ENCODE assay signal across 17 cellular contexts in the genomic region with DNA sequence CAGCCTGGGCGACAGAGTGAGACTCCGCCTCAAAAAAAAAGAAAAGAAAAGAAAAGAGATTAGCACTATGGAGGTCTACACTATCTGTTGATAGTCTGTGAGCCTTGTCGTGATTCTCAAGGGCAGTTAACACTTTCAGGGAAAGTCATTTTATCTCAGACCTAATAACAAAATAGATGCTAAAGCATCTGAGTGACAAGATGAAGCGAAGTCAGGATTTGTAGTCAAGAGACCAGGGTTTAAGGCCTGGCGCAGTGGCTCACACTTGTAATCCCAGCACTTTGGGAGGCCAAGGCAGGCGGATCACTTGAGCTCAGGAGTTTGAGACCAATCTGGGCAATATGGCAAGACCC. TPM values are rescaled to one million over a fixed set of nuclear protein-coding genes. Genes with fewer than 3 reads are reported as not detected.
A peak's percentile ranks its signal among the peaks of the same experiment; 100 is the strongest.
DNase-seq lines count a peak whose midpoint lies in the region; ATAC-seq, FAIRE-seq and TF ChIP-seq lines count a peak whose summit lies in the region.
"Had no signal": no experiment of that assay in that cellular context is flagged by ENCODE, and none has a peak within 500 bp of the region (broad histone marks: within the 10 kb centered on the region; RNA-seq: fewer than 3 reads in every experiment).

No MANE protein-coding gene starts in this region.

- intact Hi-C loops in activated CD4-positive, alpha-beta T cell treated with anti-CD3 and anti-CD28 coated beads, Interleukin-2, amount 10 ng/mL, durations not matched to agents 24 days and 14 days (cut with micrococcal nuclease): no loop called here

- no peak overlapping the region for H2BK20ac ChIP-seq in H1 (ENCODE audit: low read length)

- H3K79me1 ChIP-seq in H1 (ENCODE audit: low read depth, low read length) (no peaks in the 10 kb centered on the region), trophoblast cell (ENCODE audit: low read length) (peaks cover 4% of the 10 kb centered on the region)

- no peak overlapping the region for H3K23ac ChIP-seq in H1 (ENCODE audit: insufficient read length)
- no peak overlapping the region for H3K23ac ChIP-seq in trophoblast cell (ENCODE audit: low read length)

- no peaks in the 10 kb centered on the region for H3K79me2 ChIP-seq in H1 (ENCODE audit: control insufficient read depth in 1 of 2, insufficient read depth in 2 of 2, low read length in 2 of 2)
- no peaks in the 10 kb centered on the region for H3K79me2 ChIP-seq in trophoblast cell (ENCODE audit: control insufficient read depth, insufficient read depth, low read length, poor library complexity)

- no peak for TF ChIP-seq EP300 in A549 (IDR thresholded peaks at IDR 0.05)
- no peak for TF ChIP-seq EP300 in H1 (IDR thresholded peaks at IDR 0.05; ENCODE audit: borderline replicate concordance in 1 of 2, low read depth in 2 of 2, low read length in 2 of 2)

- TF ChIP-seq RAD21 in A549 (conservative IDR thresholded peaks at IDR 0.05 in 1 of 2, IDR thresholded peaks at IDR 0.05 in 1 of 2) (no peak), H1 (IDR thresholded peaks at IDR 0.05 in 1 of 2, conservative IDR thresholded peaks at IDR 0.05 in 1 of 2; ENCODE audit: low read depth in 2 of 2, low read length in 2 of 2) (no peak)

- POLR2A ChIA-PET in A549 (lab: Yijun Ruan, JAX): no interaction called here
- POLR2A ChIA-PET in H1 (lab: Charles Lee; ENCODE audit: partially characterized antibody): interaction anchor here (4.0 to 37.0 kb wide), 2 partner anchors 10 to 17 kb away, joined by 20 to 582 read pairs; a partner anchor contains a TSS

- peak overlapping the region in 1 of 2 experiments; percentile 32; a peak in 3 of 6 replicates for H3K27ac ChIP-seq in A549
- no peak overlapping the region for H3K27ac ChIP-seq in H1 (ENCODE audit: low read depth, low read length)
- H3K27ac ChIP-seq in trophoblast cell (ENCODE audit: low read depth, low read length): peak overlapping the region; percentile 60

- no peak overlapping the region for H2AK5ac ChIP-seq in H1 (ENCODE audit: low read depth, low read length)
- no peak overlapping the region for H2AK5ac ChIP-seq in trophoblast cell (ENCODE audit: low read length)

- H3K14ac ChIP-seq in H1 (ENCODE audit: insufficient read length) (no peak overlapping the region), trophoblast cell (ENCODE audit: low read length) (no peak overlapping the region)

- no peak overlapping the region for H4K12ac ChIP-seq in trophoblast cell (ENCODE audit: low read depth, low read length)

- H3K23me2 ChIP-seq in H1 (ENCODE audit: low read depth, low read length): no peaks in the 10 kb centered on the region; the same call in 1 of the 2 replicates

- H2BK12ac ChIP-seq in H1 (ENCODE audit: low read depth, low read length): no peak overlapping the region
- H2BK12ac ChIP-seq in trophoblast cell (ENCODE audit: low read length): no peak overlapping the region

- no peak overlapping the region for H2AFZ ChIP-seq in H1 (ENCODE audit: low read length)
- no peak overlapping the region for H2AFZ ChIP-seq in trophoblast cell (ENCODE audit: insufficient read depth, low read length, poor library complexity)

- TF ChIP-seq POLR2A in A549 (IDR thresholded peaks at IDR 0.05; ENCODE audit: low read length): no peak
- peak; percentile 8; the same call in 1 of the 2 replicates for TF ChIP-seq POLR2A in GM12892 (IDR thresholded peaks at IDR 0.05; ENCODE audit: low read depth, low read length)
- no peak for TF ChIP-seq POLR2A in H1 (IDR thresholded peaks at IDR 0.05; ENCODE audit: control extremely low read depth in 1 of 2, low read depth in 2 of 2, low read length in 2 of 2)

- H4K8ac ChIP-seq in H1 (ENCODE audit: extremely low read depth, insufficient read depth, low read length): no peak overlapping the region
- H4K8ac ChIP-seq in trophoblast cell (ENCODE audit: low read depth, low read length): no peak overlapping the region

- no peaks in the 10 kb centered on the region for H3K27me3 Mint-ChIP-seq in activated CD4-positive, alpha-beta T cell treated with anti-CD3 and anti-CD28 coated beads, Interleukin-2, amount 10 ng/mL, durations not matched to agents 24 days and 14 days

- WGBS in A549 (ENCODE audit: missing lambda C conversion rate): 92% methylated on average over 6 of the region's 6 CpGs
- WGBS in H1 (ENCODE audit: extremely low coverage in 1 of 2, insufficient coverage in 1 of 2, insufficient read length in 1 of 2, insufficient replicate concordance in 2 of 2, low coverage in 1 of 2, low lambda C conversion rate in 2 of 2, missing lambda C conversion rate in 1 of 2), 2 experiments: 88% methylated on average over 6 of the region's 6 CpGs; no CpG with 5 or more reads in 1 of the 2 experiments
- WGBS in trophoblast cell (ENCODE audit: extremely low coverage, insufficient coverage, insufficient read length): no CpG with 5 or more reads among the region's 6 CpGs

- no peak for TF ChIP-seq CTCF in A549 (IDR thresholded peaks at IDR 0.05)
- TF ChIP-seq CTCF in H1 (IDR thresholded peaks at IDR 0.05; ENCODE audit: control extremely low read depth in 1 of 3, insufficient read depth in 1 of 3, low read depth in 1 of 3, low read length in 3 of 3): no peak

- no peak overlapping the region for H2BK15ac ChIP-seq in H1 (ENCODE audit: low read length)

- H3K18ac ChIP-seq in H1 (ENCODE audit: extremely low read depth, low read length): no peak overlapping the region
- H3K18ac ChIP-seq in trophoblast cell (ENCODE audit: low read length): no peak overlapping the region

- DNase-seq in A549 (ENCODE audit: low read depth in 1 of 2, low spot score in 1 of 2) (no peak), GM12892 (ENCODE audit: insufficient read length) (no peak), H1 (ENCODE audit: low read depth in 1 of 2, low spot score in 2 of 2) (no peak), trophoblast cell (no peak), NCI-H82 treated with DMSO at 0.1 percent for 48 hours (lab: John Stamatoyannopoulos, UW; ENCODE audit: unreplicated experiment) (no peak)
- no peak for DNase-seq in stimulated activated CD4-positive, alpha-beta T cell treated with anti-CD3 and anti-CD28 coated beads, Interleukin-2, amount 100 ng/mL, for 24 hours
- no peak for DNase-seq in activated CD4-positive, alpha-beta T cell treated with anti-CD3 and anti-CD28 coated beads, Interleukin-2, amount 10 ng/mL, durations not matched to agents 24 days and 14 days
- DNase-seq: activated CD4-positive, alpha-beta T cell treated with anti-CD3 and anti-CD28 coated beads for 1 hour; AML-193; gastrocnemius medialis; MM.1S; NCI-H187 treated with DMSO at 0.1 percent for 48 hours; nephron progenitor cell; SHP77; T-helper 9 cell had no signal

- H3K36me3 ChIP-seq in H1 (ENCODE audit: control insufficient read depth in 2 of 4, insufficient read depth in 4 of 4, low read length in 3 of 4) (peaks cover 22 to 87% (median 68%) of the 10 kb centered on the region in 4 experiments), trophoblast cell (ENCODE audit: control insufficient read depth in 1 of 2, insufficient read depth in 2 of 2, low read length in 2 of 2) (peaks cover 57 to 81% of the 10 kb centered on the region in 2 experiments)

- CTCF ChIA-PET in A549 (lab: Yijun Ruan, JAX): interaction anchor here (0.6 to 2.6 kb wide), 3 partner anchors 10 to 285 kb away, joined by 3 to 12 read pairs (median 4); a partner anchor contains a TSS
- CTCF ChIA-PET in H1 (lab: Charles Lee; ENCODE audit: partially characterized antibody): interaction anchor here (1.0 to 2.5 kb wide), 3 partner anchors 9 to 81 kb away, joined by 3 to 6 read pairs (median 4); no protein-coding TSS in a partner anchor

- no peaks in the 10 kb centered on the region for H3K9me3 Mint-ChIP-seq in activated CD4-positive, alpha-beta T cell treated with anti-CD3 and anti-CD28 coated beads, Interleukin-2, amount 10 ng/mL, durations not matched to agents 24 days and 14 days
- H3K9me3 Mint-ChIP-seq: nephron progenitor cell had no signal

- H4K91ac ChIP-seq in H1 (replicated peaks; ENCODE audit: insufficient read length, low read length) (no peak overlapping the region), trophoblast cell (ENCODE audit: low read depth, low read length) (no peak overlapping the region)

- peaks cover 0 to 2% of the 10 kb centered on the region in 2 experiments for H4K20me1 ChIP-seq in H1 (replicated peaks in 1 of 2; ENCODE audit: control insufficient read depth in 1 of 2, insufficient read depth in 2 of 2, low read length in 2 of 2)

- H3K27ac Mint-ChIP-seq in activated CD4-positive, alpha-beta T cell treated with anti-CD3 and anti-CD28 coated beads, Interleukin-2, amount 10 ng/mL, durations not matched to agents 24 days and 14 days: no peak overlapping the region
- H3K27ac Mint-ChIP-seq: nephron progenitor cell had no signal

- H3K9ac ChIP-seq in H1 (replicated peaks in 1 of 4; ENCODE audit: extremely low read depth in 1 of 4, low read depth in 3 of 4, low read length in 3 of 4) (no peak overlapping the region), trophoblast cell (ENCODE audit: low read length) (no peak overlapping the region)

- H2BK120ac ChIP-seq in H1 (replicated peaks; ENCODE audit: low read depth, low read length): no peak overlapping the region
- no peak overlapping the region for H2BK120ac ChIP-seq in trophoblast cell (ENCODE audit: insufficient read depth, low read length, poor library complexity)

- H3K4ac ChIP-seq in H1 (replicated peaks; ENCODE audit: insufficient read length, low read depth, low read length) (no peak overlapping the region), trophoblast cell (ENCODE audit: low read depth, low read length) (no peak overlapping the region)

- FAIRE-seq in A549 (lab: Jason Lieb, UNC): no peak
- FAIRE-seq in GM12892 (lab: Jason Lieb, UNC): no peak
- FAIRE-seq in H1 (lab: Jason Lieb, UNC): no peak
- FAIRE-seq: endometrium had no signal

- H3K27me3 ChIP-seq in H1 (replicated peaks in 1 of 4; ENCODE audit: control insufficient read depth in 3 of 4, extremely low read depth in 1 of 4, insufficient read depth in 3 of 4, low read length in 3 of 4): no peaks in the 10 kb centered on the region
- no peaks in the 10 kb centered on the region for H3K27me3 ChIP-seq in trophoblast cell (ENCODE audit: insufficient read depth, low read length)
- H3K27me3 ChIP-seq: gastrocnemius medialis had no signal

- H3K4me2 ChIP-seq in A549: no peak overlapping the region
- H3K4me2 ChIP-seq in H1 (ENCODE audit: insufficient read depth in 1 of 2, low read depth in 2 of 2, low read length in 2 of 2): no peak overlapping the region
- H3K4me2 ChIP-seq in trophoblast cell (ENCODE audit: low read length): no peak overlapping the region

- no peak overlapping the region for H3K4me3 ChIP-seq in A549
- no peak overlapping the region for H3K4me3 ChIP-seq in H1 (ENCODE audit: extremely low read depth in 1 of 4, insufficient read depth in 2 of 4, low read depth in 3 of 4, low read length in 4 of 4)
- H3K4me3 ChIP-seq in trophoblast cell (ENCODE audit: low read depth, low read length): no peak overlapping the region
- H3K4me3 ChIP-seq: gastrocnemius medialis had no signal

- H3K4me1 ChIP-seq in A549 (peaks cover 49% of the 10 kb centered on the region), H1 (replicated peaks in 1 of 4; ENCODE audit: control insufficient read depth in 3 of 4, insufficient read depth in 4 of 4, low read length in 3 of 4) (no peaks in the 10 kb centered on the region), trophoblast cell (ENCODE audit: control insufficient read depth in 1 of 2, insufficient read depth in 2 of 2, low read length in 2 of 2) (peaks cover 17 to 31% of the 10 kb centered on the region in 2 experiments)
- H3K4me1 ChIP-seq: gastrocnemius medialis had no signal

- no peak for ATAC-seq in A549
- ATAC-seq: gastrocnemius medialis had no signal

- no peak overlapping the region for H3K56ac ChIP-seq in H1 (replicated peaks; ENCODE audit: insufficient read length, low read depth, low read length)

- no peak overlapping the region for H2BK5ac ChIP-seq in H1 (ENCODE audit: low read depth, low read length)
- H2BK5ac ChIP-seq in trophoblast cell (ENCODE audit: low read depth, low read length, poor library complexity): peak overlapping the region; percentile 23

- H3K36me3 Mint-ChIP-seq in activated CD4-positive, alpha-beta T cell treated with anti-CD3 and anti-CD28 coated beads, Interleukin-2, amount 10 ng/mL, durations not matched to agents 24 days and 14 days (ENCODE audit: low read depth): peaks cover 71% of the 10 kb centered on the region

- H3K9me3 ChIP-seq in A549 (no peaks in the 10 kb centered on the region), H1 (ENCODE audit: insufficient read depth in 2 of 2, low read depth in 1 of 2, low read length in 1 of 2) (no peaks in the 10 kb centered on the region), trophoblast cell (ENCODE audit: insufficient read depth, low read depth, low read length) (no peaks in the 10 kb centered on the region)
- H3K9me3 ChIP-seq: gastrocnemius medialis had no signal

- H3K4me3 Mint-ChIP-seq in activated CD4-positive, alpha-beta T cell treated with anti-CD3 and anti-CD28 coated beads, Interleukin-2, amount 10 ng/mL, durations not matched to agents 24 days and 14 days: no peak overlapping the region
- H3K4me3 Mint-ChIP-seq: nephron progenitor cell had no signal

- peaks cover 23% of the 10 kb centered on the region for H3K4me1 Mint-ChIP-seq in activated CD4-positive, alpha-beta T cell treated with anti-CD3 and anti-CD28 coated beads, Interleukin-2, amount 10 ng/mL, durations not matched to agents 24 days and 14 days

- no peak overlapping the region for H4K5ac ChIP-seq in H1 (ENCODE audit: insufficient read length, low read depth, low read length)

RNA-seq across cellular contexts. Expression of a gene that starts 13.3 kb away (rescaled TPM):
- polyA plus RNA-seq in A549 (2011; rRNA removed) (69.4 and 91.4 TPM in 2 replicates), A549 (2017; fragmentation: RNase III; extraction: RNeasy Plus Mini Kit Qiagen cat#74134 plus additional on column Dnase treatment) (89.2 to 101 TPM (median 90.1 TPM) in 3 replicates), H1 (2011; rRNA removed) (52.4 and 65.8 TPM in 2 replicates)
- 55.9 and 57.1 TPM in 2 replicates for polyA plus RNA-seq in A549 (2012; cell fraction: cytosol; rRNA removed)
- polyA plus RNA-seq in A549 (2012; cell fraction: nucleus; rRNA removed): 32.6 and 35.2 TPM in 2 replicates
- polyA minus RNA-seq in A549 (2011; rRNA and poly(A)+ RNA removed): 99.1 and 130 TPM in 2 replicates
- 158 TPM for polyA plus RNA-seq in GM12892 (2012; ENCODE audit: missing spikeins)
- 90.1 and 97.0 TPM in 2 replicates for total RNA-seq in H1 (2021; fragmentation: NEBNext Ultra II Directional; extraction: Animal tissue kit (Norgen Biotek cat#: 25700))
- polyA plus RNA-seq in H1 (2011; cell fraction: cytosol; rRNA removed): 71.4 TPM
- 44.6 TPM for polyA plus RNA-seq in H1 (2011; cell fraction: nucleus; rRNA removed)
- 67.2 to 107 TPM (median 88.1 TPM) in 4 replicates for polyA plus RNA-seq in H1 (2012, experiment 1 of 2)
- 27.2 TPM for polyA plus RNA-seq in H1 (2012, experiment 2 of 2)
- 45.2 TPM for polyA plus RNA-seq in H1 (2013, experiment 1 of 2)
- 46.9 TPM for polyA plus RNA-seq in H1 (2013, experiment 2 of 2)
- 123 and 128 TPM in 2 replicates for polyA minus RNA-seq in H1 (2011; rRNA and poly(A)+ RNA removed)
- 77.6 TPM for polyA minus RNA-seq in H1 (2011; cell fraction: cytosol; rRNA and poly(A)+ RNA removed)
- polyA minus RNA-seq in H1 (2011; cell fraction: nucleus; rRNA and poly(A)+ RNA removed): 46.2 TPM
- 61.7 and 61.9 TPM in 2 replicates for polyA plus RNA-seq in trophoblast cell (2013)
- total RNA-seq in activated CD4-positive, alpha-beta T cell treated with anti-CD3 and anti-CD28 coated beads, Interleukin-2, amount 10 ng/mL, durations not matched to agents 24 days and 14 days: 227 and 247 TPM in 2 replicates

RNA-seq across cellular contexts. Expression of a gene that starts 22.1 kb away (rescaled TPM):
- polyA plus RNA-seq in A549 (2011; rRNA removed): 474 and 777 TPM in 2 replicates
- 359 and 388 TPM in 2 replicates for polyA plus RNA-seq in A549 (2012; cell fraction: cytosol; rRNA removed)
- 163 and 197 TPM in 2 replicates for polyA plus RNA-seq in A549 (2012; cell fraction: nucleus; rRNA removed)
- polyA plus RNA-seq in A549 (2017; fragmentation: RNase III; extraction: RNeasy Plus Mini Kit Qiagen cat#74134 plus additional on column Dnase treatment): 610 to 921 TPM (median 860 TPM) in 3 replicates
- 186 and 201 TPM in 2 replicates for polyA minus RNA-seq in A549 (2011; rRNA and poly(A)+ RNA removed)
- polyA plus RNA-seq in GM12892 (2012; ENCODE audit: missing spikeins): 494 TPM
- total RNA-seq in H1 (2021; fragmentation: NEBNext Ultra II Directional; extraction: Animal tissue kit (Norgen Biotek cat#: 25700)): 348 and 359 TPM in 2 replicates
- 119 and 160 TPM in 2 replicates for polyA plus RNA-seq in H1 (2011; rRNA removed)
- polyA plus RNA-seq in H1 (2011; cell fraction: cytosol; rRNA removed): 268 TPM
- polyA plus RNA-seq in H1 (2011; cell fraction: nucleus; rRNA removed): 136 TPM
- polyA plus RNA-seq in H1 (2012, experiment 1 of 2): 285 to 453 TPM (median 363 TPM) in 4 replicates
- 103 TPM for polyA plus RNA-seq in H1 (2012, experiment 2 of 2)
- polyA plus RNA-seq in H1 (2013, experiment 1 of 2): 355 TPM
- 353 TPM for polyA plus RNA-seq in H1 (2013, experiment 2 of 2)
- 99.0 and 99.9 TPM in 2 replicates for polyA minus RNA-seq in H1 (2011; rRNA and poly(A)+ RNA removed)
- 150 TPM for polyA minus RNA-seq in H1 (2011; cell fraction: cytosol; rRNA and poly(A)+ RNA removed)
- polyA minus RNA-seq in H1 (2011; cell fraction: nucleus; rRNA and poly(A)+ RNA removed): 128 TPM
- polyA plus RNA-seq in trophoblast cell (2013): 859 and 864 TPM in 2 replicates
- total RNA-seq in activated CD4-positive, alpha-beta T cell treated with anti-CD3 and anti-CD28 coated beads, Interleukin-2, amount 10 ng/mL, durations not matched to agents 24 days and 14 days: 283 and 291 TPM in 2 replicates

RNA-seq across cellular contexts. Expression of a gene that starts 45.1 kb away (rescaled TPM):
- polyA plus RNA-seq in A549 (2011; rRNA removed): 0.05 and 0.16 TPM in 2 replicates
- not detected in 2 replicates for polyA plus RNA-seq in A549 (2012; cell fraction: cytosol; rRNA removed)
- polyA plus RNA-seq in A549 (2012; cell fraction: nucleus; rRNA removed): not detected in 2 replicates
- polyA plus RNA-seq in A549 (2017; fragmentation: RNase III; extraction: RNeasy Plus Mini Kit Qiagen cat#74134 plus additional on column Dnase treatment): not detected in 3 replicates
- not detected in 2 replicates for polyA minus RNA-seq in A549 (2011; rRNA and poly(A)+ RNA removed)
- polyA plus RNA-seq in GM12892 (2012; ENCODE audit: missing spikeins): 89.1 TPM
- 0.67 and 0.75 TPM in 2 replicates for total RNA-seq in H1 (2021; fragmentation: NEBNext Ultra II Directional; extraction: Animal tissue kit (Norgen Biotek cat#: 25700))
- 1.6 and 2.2 TPM in 2 replicates for polyA plus RNA-seq in H1 (2011; rRNA removed)
- 2.0 TPM for polyA plus RNA-seq in H1 (2011; cell fraction: cytosol; rRNA removed)
- polyA plus RNA-seq in H1 (2011; cell fraction: nucleus; rRNA removed): 2.4 TPM
- polyA plus RNA-seq in H1 (2012, experiment 1 of 2): 0.88 to 1.6 TPM (median 1.2 TPM) in 4 replicates
- 0.80 TPM for polyA plus RNA-seq in H1 (2012, experiment 2 of 2)
- polyA plus RNA-seq in H1 (2013, experiment 1 of 2): 1.5 TPM
- 1.0 TPM for polyA plus RNA-seq in H1 (2013, experiment 2 of 2)
- polyA minus RNA-seq in H1 (2011; rRNA and poly(A)+ RNA removed): 0.61 and 1.0 TPM in 2 replicates
- 2.6 TPM for polyA minus RNA-seq in H1 (2011; cell fraction: cytosol; rRNA and poly(A)+ RNA removed)
- 1.2 TPM for polyA minus RNA-seq in H1 (2011; cell fraction: nucleus; rRNA and poly(A)+ RNA removed)
- polyA plus RNA-seq in trophoblast cell (2013): 0.10 and 0.17 TPM in 2 replicates
- 22.7 and 23.1 TPM in 2 replicates for total RNA-seq in activated CD4-positive, alpha-beta T cell treated with anti-CD3 and anti-CD28 coated beads, Interleukin-2, amount 10 ng/mL, durations not matched to agents 24 days and 14 days
- total RNA-seq: gastrocnemius medialis, NCI-H460 had no signal

Comparison
In these comparisons a context has a peak if more than half of its experiments do, and no peak if none do; other contexts are left out.
1. RNA of a gene that starts 45.1 kb away (total RNA-seq): 22.7 to 23.1 TPM in activated CD4-positive, alpha-beta T cell treated with anti-CD3 and anti-CD28 coated beads, Interleukin-2, amount 10 ng/mL, durations not matched to agents 24 days and 14 days; 0.67 to 0.75 TPM in H1; every median in the first group is over 10 times any median in the second.